12 cellular contexts compared by ENCODE assay signal in the genomic region with DNA sequence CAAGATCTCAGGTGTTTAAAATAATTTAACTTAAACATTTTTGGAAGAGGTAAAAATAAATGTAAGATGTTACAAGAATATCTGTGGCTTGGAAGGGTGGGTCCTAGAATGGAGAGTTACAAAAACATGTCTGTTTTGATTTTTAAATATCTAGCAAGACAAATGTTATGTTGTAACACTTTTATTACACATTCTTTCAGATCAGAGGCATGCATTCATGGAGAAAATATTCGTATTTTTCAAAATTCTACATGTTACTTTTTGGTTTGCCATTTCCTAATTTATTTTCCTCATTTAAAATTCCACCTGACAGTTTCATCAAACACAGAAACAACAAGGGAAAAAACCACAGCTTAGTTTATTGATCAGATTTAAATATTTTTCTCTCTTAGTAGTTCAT. TPM values are rescaled to one million over a fixed set of nuclear protein-coding genes. Genes with fewer than 3 reads are reported as not detected.
A peak's percentile ranks its signal among the peaks of the same experiment; 100 is the strongest.
DNase-seq lines count a peak whose midpoint lies in the region; ATAC-seq, FAIRE-seq and TF ChIP-seq lines count a peak whose summit lies in the region.
"Had no signal": no experiment of that assay in that cellular context is flagged by ENCODE, and none has a peak within 500 bp of the region (broad histone marks: within the 10 kb centered on the region; RNA-seq: fewer than 3 reads in every experiment).

No MANE protein-coding gene starts in this region.

- H3K36me3 ChIP-seq in left ventricle myocardium inferior (no peaks in the 10 kb centered on the region), osteoblast (ENCODE audit: insufficient read depth, low read length) (no peaks in the 10 kb centered on the region), upper lobe of right lung (no peaks in the 10 kb centered on the region)

- H3K9me3 ChIP-seq in left ventricle myocardium inferior (replicated peaks), result no peaks in the 10 kb centered on the region
- H3K9me3 ChIP-seq in right cardiac atrium (ENCODE audit: control insufficient read depth, low read length), result no peaks in the 10 kb centered on the region
- no peaks in the 10 kb centered on the region for H3K9me3 ChIP-seq in osteoblast (ENCODE audit: low read depth, low read length)
- no peaks in the 10 kb centered on the region for H3K9me3 ChIP-seq in upper lobe of right lung

- FAIRE-seq in endometrium (lab: Jason Lieb, UNC), result peak; percentile 62
- FAIRE-seq: islet of Langerhans, RCC 7860, TTC549 had no signal

- peak overlapping the region; percentile 74 for H3K4me2 ChIP-seq in osteoblast (ENCODE audit: insufficient read depth, low read length)

- ATAC-seq in right cardiac atrium, result no peak
- ATAC-seq in upper lobe of right lung, result no peak
- no peak for ATAC-seq in HG03135 (IDR thresholded peaks at IDR 0.05; ENCODE audit: unreplicated experiment)
- no peak for ATAC-seq in HG02610 (IDR thresholded peaks at IDR 0.05; ENCODE audit: unreplicated experiment)
- ATAC-seq in GM21528 (IDR thresholded peaks at IDR 0.05; ENCODE audit: low FRiP score, unreplicated experiment), result no peak

- H4K20me1 ChIP-seq in osteoblast (ENCODE audit: insufficient read depth, low read length), result peaks cover 6% of the 10 kb centered on the region

- WGBS in right cardiac atrium, result 67% methylated on average over 1 of the region's 1 CpG

- H3K27ac ChIP-seq in left ventricle myocardium inferior (replicated peaks) (peak overlapping the region; percentile 58), right cardiac atrium (ENCODE audit: low read length) (no peak overlapping the region), osteoblast (ENCODE audit: low read depth, low read length) (peak overlapping the region; percentile 99), upper lobe of right lung (peak overlapping the region; percentile 63)

- peaks cover 36% of the 10 kb centered on the region for H3K4me1 ChIP-seq in left ventricle myocardium inferior
- peaks cover 5% of the 10 kb centered on the region for H3K4me1 ChIP-seq in right cardiac atrium (ENCODE audit: control insufficient read depth, insufficient read depth, low read length)
- peaks cover 41% of the 10 kb centered on the region for H3K4me1 ChIP-seq in osteoblast (ENCODE audit: insufficient read depth, low read length)
- peaks cover 28% of the 10 kb centered on the region for H3K4me1 ChIP-seq in upper lobe of right lung

- H3K27me3 ChIP-seq in left ventricle myocardium inferior (ENCODE audit: low read depth) (no peaks in the 10 kb centered on the region), right cardiac atrium (ENCODE audit: control insufficient read depth, insufficient read depth) (no peaks in the 10 kb centered on the region), osteoblast (ENCODE audit: insufficient read depth, low read length) (no peaks in the 10 kb centered on the region), upper lobe of right lung (no peaks in the 10 kb centered on the region)

- H3K4me3 ChIP-seq in left ventricle myocardium inferior (no peak overlapping the region), right cardiac atrium (ENCODE audit: low read length) (no peak overlapping the region), osteoblast (ENCODE audit: insufficient read depth, low read length) (no peak overlapping the region), upper lobe of right lung (no peak overlapping the region)

- intact Hi-C loops in left ventricle myocardium inferior (cut with micrococcal nuclease), result loop anchor here (10.0 kb wide), 1 partner anchor 51 kb away; no protein-coding TSS in a partner anchor
- intact Hi-C loops in right cardiac atrium (cut with DNase I), result loop anchor here in 1 of 4 donors (10.0 kb wide), 1 partner anchor 51 kb away; no protein-coding TSS in a partner anchor
- intact Hi-C loops in upper lobe of right lung (cut with DNase I), result no loop called here

- no peak for TF ChIP-seq CTCF in left ventricle myocardium inferior (IDR thresholded peaks at IDR 0.05; ENCODE audit: borderline replicate concordance)
- no peak for TF ChIP-seq CTCF in osteoblast (IDR thresholded peaks at IDR 0.05; ENCODE audit: extremely low read depth, low read depth, low read length)
- no peak for TF ChIP-seq CTCF in upper lobe of right lung (IDR thresholded peaks at IDR 0.05)

- no peak for DNase-seq in left ventricle myocardium inferior
- no peak for DNase-seq in right cardiac atrium
- DNase-seq in osteoblast (ENCODE audit: insufficient read length, low spot score, missing footprints), result peak; percentile 78
- no peak for DNase-seq in upper lobe of right lung
- DNase-seq: occipital lobe had no signal

- H2AFZ ChIP-seq in osteoblast (ENCODE audit: low read length), result no peak overlapping the region

- peaks cover 82% of the 10 kb centered on the region for H3K79me2 ChIP-seq in osteoblast (ENCODE audit: insufficient read depth, low read length)

RNA-seq across cellular contexts. Expression of a gene that starts 10.0 kb away (rescaled TPM):
- total RNA-seq in left ventricle myocardium inferior, result 22.6 TPM
- 10 to 100 TPM; 35.2 to 50.5 (median 37.8) TPM for total RNA-seq in right cardiac atrium
- polyA plus RNA-seq in right cardiac atrium, result 19.1 TPM
- 76.4 and 85.5 TPM in 2 replicates for total RNA-seq in osteoblast
- 49.0 TPM for total RNA-seq in upper lobe of right lung

RNA-seq across cellular contexts. Expression of a gene that starts 39.3 kb away (rescaled TPM):
- 1.6 TPM for total RNA-seq in left ventricle myocardium inferior
- total RNA-seq in right cardiac atrium, result 1 to 10 TPM; 1.8 to 4.8 (median 2.4) TPM
- polyA plus RNA-seq in right cardiac atrium, result 1.8 TPM
- total RNA-seq in osteoblast, result 2.9 and 3.6 TPM in 2 replicates
- 12.0 TPM for total RNA-seq in upper lobe of right lung

RNA-seq across cellular contexts. Expression of a gene that starts 39.5 kb away (rescaled TPM):
- 13.4 TPM for total RNA-seq in left ventricle myocardium inferior
- total RNA-seq in right cardiac atrium, result 10 to 100 TPM; 13.0 to 18.3 (median 14.9) TPM
- 16.3 TPM for polyA plus RNA-seq in right cardiac atrium
- 5.3 and 5.8 TPM in 2 replicates for total RNA-seq in osteoblast
- total RNA-seq in upper lobe of right lung, result 7.5 TPM
